ENCODE assay signal across 9 cellular contexts in the genomic region with DNA sequence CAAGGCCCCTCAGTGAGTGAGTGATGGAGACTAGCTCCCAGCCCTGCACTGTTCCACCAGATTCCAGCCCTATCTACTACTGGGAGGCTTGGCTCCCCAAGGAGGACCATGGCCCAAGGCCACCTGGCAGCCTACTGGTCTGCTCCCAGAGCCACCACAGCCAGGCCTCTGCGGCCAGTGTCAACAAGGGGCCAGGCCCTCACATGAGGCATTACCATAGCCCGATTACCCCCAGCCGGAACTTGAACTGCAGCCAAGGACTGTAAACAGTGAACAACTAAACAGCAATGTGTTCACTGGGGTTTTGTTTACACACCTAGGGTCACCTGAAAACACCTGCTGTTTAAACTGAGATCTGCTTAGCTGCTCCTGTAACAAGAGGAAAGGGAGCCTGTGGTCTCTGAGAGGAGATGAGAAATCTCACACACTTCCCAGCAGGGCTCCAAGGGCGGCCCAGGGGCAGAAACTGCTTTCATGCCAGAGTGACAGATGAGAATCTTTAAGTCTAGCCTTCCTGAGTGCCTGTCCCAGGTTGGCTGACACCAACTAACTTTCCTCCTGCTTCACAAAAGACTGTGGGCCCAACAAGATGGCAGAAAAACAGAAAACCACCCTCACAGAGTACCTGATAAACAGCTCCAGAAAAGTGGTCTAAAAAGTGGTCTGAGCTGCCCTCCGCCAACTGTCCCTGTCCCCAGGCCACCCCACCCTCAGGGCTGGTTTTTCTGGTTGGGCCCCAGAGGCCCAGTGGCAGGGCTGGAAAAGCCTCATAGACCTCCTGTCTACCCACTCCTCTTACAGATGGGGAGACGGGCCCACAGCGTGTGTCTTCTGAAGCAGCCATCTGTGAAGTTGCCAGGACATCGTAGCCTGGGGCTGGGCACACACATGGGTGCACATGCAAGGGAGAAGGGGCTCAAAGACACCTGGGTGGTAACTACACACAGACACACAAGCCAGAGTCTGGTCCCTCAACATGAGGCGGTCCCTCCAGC. TPM values are rescaled to one million over a fixed set of nuclear protein-coding genes. Genes with fewer than 3 reads are reported as not detected.
A peak's percentile ranks its signal among the peaks of the same experiment; 100 is the strongest.
DNase-seq lines count a peak whose midpoint lies in the region; ATAC-seq and TF ChIP-seq lines count a peak whose summit lies in the region.
"Had no signal": no experiment of that assay in that cellular context is flagged by ENCODE, and none has a peak within 500 bp of the region (broad histone marks: within the 10 kb centered on the region; RNA-seq: fewer than 3 reads in every experiment).

No MANE protein-coding gene starts in this region.

- CTCF ChIA-PET in activated naive CD4-positive, alpha-beta T cell treated with anti-CD3 and anti-CD28 coated beads, Interleukin-2, amount 10 ng/mL, durations not matched to agents 7 days and 5 days (lab: Charles Lee): no interaction called here
- CTCF ChIA-PET in WTC11 (lab: Charles Lee): interaction anchor here (1.4 kb wide), 1 partner anchor 9 kb away, joined by 9 read pairs; no protein-coding TSS in a partner anchor

- H3K9me3 ChIP-seq in left lung: no peaks in the 10 kb centered on the region
- H3K9me3 ChIP-seq in upper lobe of right lung: no peaks in the 10 kb centered on the region

- H3K4me1 ChIP-seq in left lung: peaks cover 5 to 20% of the 10 kb centered on the region in 2 donors
- peaks cover 11% of the 10 kb centered on the region for H3K4me1 ChIP-seq in upper lobe of right lung

- H3K27me3 Mint-ChIP-seq in activated naive CD4-positive, alpha-beta T cell treated with anti-CD3 and anti-CD28 coated beads, Interleukin-2, amount 10 ng/mL, durations not matched to agents 7 days and 5 days: no peaks in the 10 kb centered on the region
- H3K27me3 Mint-ChIP-seq in WTC11 (ENCODE audit: low read depth): no peaks in the 10 kb centered on the region

- H3K27me3 ChIP-seq in left lung (no peaks in the 10 kb centered on the region), upper lobe of right lung (no peaks in the 10 kb centered on the region)

- POLR2A ChIA-PET in WTC11 (lab: Charles Lee): interaction anchor here (0.5 kb wide), 1 partner anchor 91 kb away, joined by 3 read pairs; no protein-coding TSS in a partner anchor

- peak overlapping the region; percentile 33 for H3K27ac Mint-ChIP-seq in activated naive CD4-positive, alpha-beta T cell treated with anti-CD3 and anti-CD28 coated beads, Interleukin-2, amount 10 ng/mL, durations not matched to agents 7 days and 5 days
- H3K27ac Mint-ChIP-seq in WTC11: no peak overlapping the region

- H3K4me1 Mint-ChIP-seq in activated naive CD4-positive, alpha-beta T cell treated with anti-CD3 and anti-CD28 coated beads, Interleukin-2, amount 10 ng/mL, durations not matched to agents 7 days and 5 days: peaks cover 2% of the 10 kb centered on the region
- peaks cover 2% of the 10 kb centered on the region; the same call in 1 of the 2 replicates for H3K4me1 Mint-ChIP-seq in WTC11

- peak overlapping the region; percentile 48 to 50 for H3K27ac ChIP-seq in left lung
- peak overlapping the region; percentile 70 for H3K27ac ChIP-seq in upper lobe of right lung

- H3K9me3 Mint-ChIP-seq in activated naive CD4-positive, alpha-beta T cell treated with anti-CD3 and anti-CD28 coated beads, Interleukin-2, amount 10 ng/mL, durations not matched to agents 7 days and 5 days: no peaks in the 10 kb centered on the region
- H3K9me3 Mint-ChIP-seq in WTC11: no peaks in the 10 kb centered on the region

- H3K36me3 Mint-ChIP-seq in activated naive CD4-positive, alpha-beta T cell treated with anti-CD3 and anti-CD28 coated beads, Interleukin-2, amount 10 ng/mL, durations not matched to agents 7 days and 5 days: peaks cover 60% of the 10 kb centered on the region
- peaks cover 20% of the 10 kb centered on the region for H3K36me3 Mint-ChIP-seq in WTC11

- DNase-seq in activated naive CD4-positive, alpha-beta T cell treated with anti-CD3 and anti-CD28 coated beads, Interleukin-2, amount 10 ng/mL, durations not matched to agents 7 days and 5 days: no peak
- DNase-seq in activated naive CD4-positive, alpha-beta T cell treated with Interleukin-2 at 50 U/mL for 16 hours: no peak
- no peak for DNase-seq in WTC11 (ENCODE audit: low spot score)
- DNase-seq in left lung: peak; percentile 75 to 89
- DNase-seq in upper lobe of right lung: peak; percentile 86
- no peak for DNase-seq in stimulated activated CD4-positive, alpha-beta T cell treated with anti-CD3 and anti-CD28 coated beads, Interleukin-12 subunit alpha, Interleukin-12 subunit beta, amount 100 ng/mL, for 4 hours
- no peak for DNase-seq in pons (ENCODE audit: low spot score)
- DNase-seq in RKO (ENCODE audit: low spot score): no peak
- DNase-seq: activated CD4-positive, alpha-beta T cell treated with anti-CD3 and anti-CD28 coated beads, Interleukin-2, amount 50 U/mL, for 4 hours had no signal

- ATAC-seq in WTC11 (no peak), left lung (peak; percentile 77), upper lobe of right lung (peak; percentile 87)

- H3K4me3 Mint-ChIP-seq in activated naive CD4-positive, alpha-beta T cell treated with anti-CD3 and anti-CD28 coated beads, Interleukin-2, amount 10 ng/mL, durations not matched to agents 7 days and 5 days: no peak overlapping the region
- no peak overlapping the region for H3K4me3 Mint-ChIP-seq in WTC11

- TF ChIP-seq CTCF in WTC11 (IDR thresholded peaks at IDR 0.05): no peak
- TF ChIP-seq CTCF in left lung (IDR thresholded peaks at IDR 0.05): no peak
- TF ChIP-seq CTCF in upper lobe of right lung (IDR thresholded peaks at IDR 0.05): no peak

- H3K4me3 ChIP-seq in left lung (no peak overlapping the region), upper lobe of right lung (no peak overlapping the region)

- intact Hi-C loops in left lung (cut with DNase I) (no loop called here), upper lobe of right lung (cut with DNase I) (no loop called here)

- H3K36me3 ChIP-seq in left lung (peaks cover 4 to 100% of the 10 kb centered on the region in 2 donors), upper lobe of right lung (peaks cover 98% of the 10 kb centered on the region)

TF ChIP-seq in WTC11, 78 proteins besides CTCF, POLR2A, EP300 and RAD21:
- no peak for TF ChIP-seq MLX (CRISPR knock-in tag; IDR thresholded peaks at IDR 0.05)
- TF ChIP-seq ZNF671 (CRISPR knock-in tag; IDR thresholded peaks at IDR 0.05): no peak
- peak; percentile 89 for TF ChIP-seq GABPB1 (CRISPR knock-in tag; IDR thresholded peaks at IDR 0.05)
- TF ChIP-seq NR2C2 (CRISPR knock-in tag; IDR thresholded peaks at IDR 0.05): no peak
- no peak for TF ChIP-seq ESRRA (CRISPR knock-in tag; IDR thresholded peaks at IDR 0.05; ENCODE audit: borderline replicate concordance)
- no peak for TF ChIP-seq SMAD4 (CRISPR knock-in tag; IDR thresholded peaks at IDR 0.05)

RNA-seq across cellular contexts. Expression of gene MEF2D, which starts 28.8 kb away (rescaled TPM):
- 20.6 to 24.1 TPM (median 24.0 TPM) in 3 replicates for total RNA-seq in WTC11 (2021)
- total RNA-seq in left lung: 10 to 100 TPM; 45.4 to 52.8 TPM
- 60.8 TPM for total RNA-seq in upper lobe of right lung

Comparison
In these comparisons a context has a peak if more than half of its experiments do, and no peak if none do; other contexts are left out.
1. DNase-seq: peak in left lung (2 of 2) and upper lobe of right lung (single experiment); none in activated naive CD4-positive, alpha-beta T cell treated with anti-CD3 and anti-CD28 coated beads, Interleukin-2, amount 10 ng/mL, durations not matched to agents 7 days and 5 days (single experiment), activated naive CD4-positive, alpha-beta T cell treated with Interleukin-2 at 50 U/mL for 16 hours (single experiment), WTC11 (single experiment), stimulated activated CD4-positive, alpha-beta T cell treated with anti-CD3 and anti-CD28 coated beads, Interleukin-12 subunit alpha, Interleukin-12 subunit beta, amount 100 ng/mL, for 4 hours (single experiment), pons (single experiment) and RKO (single experiment).